In genomic region chr14:75274899-75275569, GRCh38 we compare ENCODE assay signal across 10 cellular contexts. TPM values are rescaled to one million over a fixed set of nuclear protein-coding genes. Genes with fewer than 3 reads are reported as not detected.
A peak's percentile ranks its signal among the peaks of the same experiment; 100 is the strongest.
DNase-seq lines count a peak whose midpoint lies in the region; ATAC-seq, FAIRE-seq and TF ChIP-seq lines count a peak whose summit lies in the region.
"Had no signal": no experiment of that assay in that cellular context is flagged by ENCODE, and none has a peak within 500 bp of the region (broad histone marks: within the 10 kb centered on the region; RNA-seq: fewer than 3 reads in every experiment).

No MANE protein-coding gene starts in this region.

- FAIRE-seq in GM18507 (lab: Jason Lieb, UNC), result peak; percentile 78

- H3K36me3 ChIP-seq in sigmoid colon (peaks cover 0 to 5% (median 1%) of the 10 kb centered on the region in 4 donors), Karpas-422 (ENCODE audit: insufficient read depth, low read length) (no peaks in the 10 kb centered on the region)

- no peak for TF ChIP-seq CTCF in foreskin keratinocyte (conservative IDR thresholded peaks at IDR 0.05)
- no peak for TF ChIP-seq CTCF in sigmoid colon (IDR thresholded peaks at IDR 0.05)
- no peak for TF ChIP-seq CTCF in foreskin fibroblast (IDR thresholded peaks at IDR 0.05; ENCODE audit: low read depth, low read length)

- no peak for DNase-seq in GM18507 (ENCODE audit: extremely low spot score, insufficient read length, low read depth)
- DNase-seq in T-helper 9 cell, result peak; percentile 64
- peak; percentile 53 to 60 for DNase-seq in foreskin keratinocyte
- DNase-seq in sigmoid colon, result peak; percentile 84
- DNase-seq in NK-92 (lab: John Stamatoyannopoulos, UW; ENCODE audit: unreplicated experiment), result no peak
- no peak for DNase-seq in Karpas-422
- DNase-seq in foreskin fibroblast, result no peak
- DNase-seq in stimulated activated naive CD8-positive, alpha-beta T cell treated with anti-CD3 and anti-CD28 coated beads, Interleukin-15, Interleukin-2, amounts not matched to agents 100 U/mL and 50 U/mL, for 24 hours, result no peak
- DNase-seq: NCI-H187, retina had no signal

- no peak overlapping the region for H2AFZ ChIP-seq in Karpas-422 (ENCODE audit: low read length)

- TF ChIP-seq EP300 in sigmoid colon (IDR thresholded peaks at IDR 0.05), result peak; percentile 53 to 95 (median 84)

- ATAC-seq in foreskin keratinocyte, result no peak
- ATAC-seq in stimulated activated naive CD8-positive, alpha-beta T cell treated with anti-CD3 and anti-CD28 coated beads, Interleukin-15, Interleukin-2, amounts not matched to agents 100 U/mL and 50 U/mL, for 24 hours, result no peak

- intact Hi-C loops in sigmoid colon (cut with DNase I), result loop anchor here (5.0 to 10.0 kb wide), 3 partner anchors 38 to 1760 kb away; partner anchors contain the start of gene TMED10

- no peak overlapping the region for H3K4me2 ChIP-seq in Karpas-422 (ENCODE audit: low read depth, low read length, poor library complexity, severe bottlenecking)

- H3K9ac ChIP-seq in Karpas-422 (ENCODE audit: low read length), result no peak overlapping the region

- no peaks in the 10 kb centered on the region for H3K79me2 ChIP-seq in Karpas-422 (ENCODE audit: low read length)

- H3K9me3 ChIP-seq in sigmoid colon, result no peaks in the 10 kb centered on the region
- H3K9me3 ChIP-seq in Karpas-422 (ENCODE audit: low read length), result no peaks in the 10 kb centered on the region

- WGBS in sigmoid colon, 2 donors, result 62 to 83% methylated on average over 9 of the region's 9 CpGs

- H3K4me3 ChIP-seq in sigmoid colon (no peak overlapping the region), Karpas-422 (ENCODE audit: low read length) (no peak overlapping the region), foreskin fibroblast (ENCODE audit: low read depth in 1 of 2, low read length in 2 of 2) (no peak overlapping the region)

- H3K27ac ChIP-seq in foreskin keratinocyte (peak overlapping the region; percentile 10), sigmoid colon (peak overlapping the region; percentile 99 to 100 (median 100)), Karpas-422 (ENCODE audit: low read length) (no peak overlapping the region)

- TF ChIP-seq POLR2A in sigmoid colon (IDR thresholded peaks at IDR 0.05), result no peak

- H3K4me1 ChIP-seq in foreskin keratinocyte, result peaks cover 14% of the 10 kb centered on the region
- peaks cover 0 to 41% (median 36%) of the 10 kb centered on the region in 4 donors for H3K4me1 ChIP-seq in sigmoid colon
- peaks cover 26% of the 10 kb centered on the region for H3K4me1 ChIP-seq in Karpas-422 (ENCODE audit: low read length)

- H3K27me3 ChIP-seq in foreskin keratinocyte, result peaks cover 3% of the 10 kb centered on the region
- no peaks in the 10 kb centered on the region for H3K27me3 ChIP-seq in sigmoid colon
- no peaks in the 10 kb centered on the region for H3K27me3 ChIP-seq in Karpas-422 (ENCODE audit: low read length)

- H3K9me2 ChIP-seq in Karpas-422 (replicated peaks; ENCODE audit: insufficient read depth, low read length), result no peaks in the 10 kb centered on the region

- H4K20me1 ChIP-seq in Karpas-422 (ENCODE audit: insufficient read depth, low read depth, low read length), result peaks cover 14% of the 10 kb centered on the region

RNA-seq across cellular contexts. Expression of gene FOS, which starts 3.6 kb away (rescaled TPM):
- total RNA-seq in foreskin keratinocyte, result 59.6 and 63.2 TPM in 2 replicates
- polyA plus RNA-seq in foreskin keratinocyte, result 24.5 and 33.4 TPM in 2 replicates
- 1,000 to 10,000 TPM in 1 of 4 donors, 100 to 1,000 TPM in 3; 172 to 1,048 (median 650) TPM for total RNA-seq in sigmoid colon
- polyA plus RNA-seq in sigmoid colon, result 100 to 1,000 TPM; 108 to 374 (median 306) TPM
- total RNA-seq in Karpas-422 (2014; rRNA removed; shearing (Covaris generic); ENCODE audit: low replicate concordance), result 3.8 and 5.5 TPM in 2 replicates

Comparison
In these comparisons a context has a peak if more than half of its experiments do, and no peak if none do; other contexts are left out.
1. DNase-seq: peak in T-helper 9 cell (single experiment), foreskin keratinocyte (2 of 2) and sigmoid colon (single experiment); none in GM18507 (single experiment), NK-92 (single experiment), Karpas-422 (single experiment), foreskin fibroblast (0 of 2) and stimulated activated naive CD8-positive, alpha-beta T cell treated with anti-CD3 and anti-CD28 coated beads, Interleukin-15, Interleukin-2, amounts not matched to agents 100 U/mL and 50 U/mL, for 24 hours (single experiment).